9 cellular contexts compared by ENCODE assay signal in genomic region chr1:95084317-95085176, GRCh38. TPM values are rescaled to one million over a fixed set of nuclear protein-coding genes. Genes with fewer than 3 reads are reported as not detected.
DNase-seq lines count a peak whose midpoint lies in the region; TF ChIP-seq lines count a peak whose summit lies in the region.
"Had no signal": no experiment of that assay in that cellular context is flagged by ENCODE, and none has a peak within 500 bp of the region (broad histone marks: within the 10 kb centered on the region; RNA-seq: fewer than 3 reads in every experiment).

No MANE protein-coding gene starts in this region.

- H3K9me3 Mint-ChIP-seq in activated naive CD4-positive, alpha-beta T cell treated with anti-CD3 and anti-CD28 coated beads, Interleukin-2, amount 10 ng/mL, durations not matched to agents 7 days and 5 days: no peaks in the 10 kb centered on the region
- H3K9me3 Mint-ChIP-seq: IgD-negative memory B cell had no signal

- H3K27me3 Mint-ChIP-seq in activated naive CD4-positive, alpha-beta T cell treated with anti-CD3 and anti-CD28 coated beads, Interleukin-2, amount 10 ng/mL, durations not matched to agents 7 days and 5 days: peaks cover 23% of the 10 kb centered on the region

- no peaks in the 10 kb centered on the region for H3K36me3 ChIP-seq in stomach

- in situ Hi-C loops in ACHN (cut with HindIII; ENCODE audit: low pct_ligation_motif_present, low pct_unique_long_range_greater_than_20kb, low sequenced_read_pairs): no loop called here

- no peak for TF ChIP-seq POLR2A in stomach (IDR thresholded peaks at IDR 0.05)

- H3K27me3 ChIP-seq in stomach: no peaks in the 10 kb centered on the region

- no peaks in the 10 kb centered on the region for H3K36me3 Mint-ChIP-seq in activated naive CD4-positive, alpha-beta T cell treated with anti-CD3 and anti-CD28 coated beads, Interleukin-2, amount 10 ng/mL, durations not matched to agents 7 days and 5 days
- H3K36me3 Mint-ChIP-seq: IgD-negative memory B cell had no signal

- 73 to 82% (median 77%) methylated on average over 8 of the region's 8 CpGs for WGBS in stomach, 5 donors

- TF ChIP-seq EP300 in stomach (IDR thresholded peaks at IDR 0.05): no peak

- no peaks in the 10 kb centered on the region for H3K9me3 ChIP-seq in stomach

- H3K4me1 ChIP-seq in stomach: peaks cover 0 to 16% (median 0%) of the 10 kb centered on the region in 4 donors

- no peak overlapping the region for H3K4me3 Mint-ChIP-seq in activated naive CD4-positive, alpha-beta T cell treated with anti-CD3 and anti-CD28 coated beads, Interleukin-2, amount 10 ng/mL, durations not matched to agents 7 days and 5 days

- CTCF ChIA-PET in activated naive CD4-positive, alpha-beta T cell treated with anti-CD3 and anti-CD28 coated beads, Interleukin-2, amount 10 ng/mL, durations not matched to agents 7 days and 5 days (lab: Charles Lee): interaction anchor here (0.6 to 2.2 kb wide), 11 partner anchors 8 to 481 kb away, joined by 3 to 14 read pairs (median 3); partner anchors contain the start of genes ALG14 and RWDD3

- peak; percentile 41 for DNase-seq in ACHN
- peak; percentile 41 for DNase-seq in EH (ENCODE audit: low read depth)
- DNase-seq in HCEC 1CT: peak; percentile 8
- peak; percentile 44 for DNase-seq in NCI-H1105 treated with DMSO at 0.1 percent for 48 hours (lab: John Stamatoyannopoulos, UW)
- DNase-seq in activated naive CD4-positive, alpha-beta T cell treated with anti-CD3 and anti-CD28 coated beads, Interleukin-2, amount 10 ng/mL, durations not matched to agents 7 days and 5 days: peak; percentile 30
- peak; percentile 77 for DNase-seq in iPS-NIHi7 (ENCODE audit: extremely low spot score)
- no peak for DNase-seq in stomach
- DNase-seq in middle frontal gyrus (ENCODE audit: extremely low spot score, low spot score): no peak

- H3K27ac ChIP-seq in stomach: no peak overlapping the region

- intact Hi-C loops in stomach (cut with DNase I; ENCODE audit: low total_unique reads): loop anchor here (10.0 kb wide), 1 partner anchor 150 kb away; the partner anchor contains the start of gene RWDD3

- TF ChIP-seq CTCF in stomach (IDR thresholded peaks at IDR 0.05): peak in 5 of 7 experiments; percentile 29 to 64 (median 45)

- H3K4me3 ChIP-seq in stomach: no peak overlapping the region

- H3K27ac Mint-ChIP-seq in activated naive CD4-positive, alpha-beta T cell treated with anti-CD3 and anti-CD28 coated beads, Interleukin-2, amount 10 ng/mL, durations not matched to agents 7 days and 5 days: no peak overlapping the region

- H3K4me1 Mint-ChIP-seq in activated naive CD4-positive, alpha-beta T cell treated with anti-CD3 and anti-CD28 coated beads, Interleukin-2, amount 10 ng/mL, durations not matched to agents 7 days and 5 days: no peaks in the 10 kb centered on the region

RNA-seq across cellular contexts. Expression of gene ALG14, which starts 11.8 kb away (rescaled TPM):
- total RNA-seq in stomach: 1 to 10 TPM in 1 of 5 donors, under 1 TPM in 3, not detected in 1; under 0.01 to 3.5 (median 0.58) TPM
- polyA plus RNA-seq in stomach: 1 to 10 TPM; 1.1 to 1.5 (median 1.1) TPM

RNA-seq across cellular contexts. Expression of gene TLCD4, which starts 32.6 kb away (rescaled TPM):
- total RNA-seq in stomach: 10 to 100 TPM in 4 of 5 donors, 1 to 10 TPM in 1; 2.6 to 20.1 (median 14.0) TPM
- 1 to 10 TPM; 1.6 to 3.2 (median 2.2) TPM for polyA plus RNA-seq in stomach

Comparison
In these comparisons a context has a peak if more than half of its experiments do, and no peak if none do; other contexts are left out.
1. DNase-seq: peak in ACHN (single experiment), EH (single experiment), HCEC 1CT (single experiment), NCI-H1105 treated with DMSO at 0.1 percent for 48 hours (single experiment), activated naive CD4-positive, alpha-beta T cell treated with anti-CD3 and anti-CD28 coated beads, Interleukin-2, amount 10 ng/mL, durations not matched to agents 7 days and 5 days (single experiment) and iPS-NIHi7 (single experiment); none in stomach (single experiment) and middle frontal gyrus (single experiment).